8 cellular contexts compared by ENCODE assay signal in genomic region chr12:57109207-57110160, GRCh38. TPM values are rescaled to one million over a fixed set of nuclear protein-coding genes. Genes with fewer than 3 reads are reported as not detected.
A peak's percentile ranks its signal among the peaks of the same experiment; 100 is the strongest.
DNase-seq lines count a peak whose midpoint lies in the region; ATAC-seq, FAIRE-seq and TF ChIP-seq lines count a peak whose summit lies in the region.

No MANE protein-coding gene starts in this region.

- no peak overlapping the region for H2BK12ac ChIP-seq in H1 (ENCODE audit: low read depth, low read length)

- H3K79me2 ChIP-seq in H1 (ENCODE audit: control insufficient read depth in 1 of 2, insufficient read depth in 2 of 2, low read length in 2 of 2), result no peaks in the 10 kb centered on the region

- H4K20me1 ChIP-seq in BLaER1 treated with 17β-estradiol and CSF1 and Interleukin-3, amounts not matched to agents 10 nM and 100 nM, result peaks cover 6 to 58% (median 56%) of the 10 kb centered on the region in 11 experiments; a peak in 21 of 22 replicates
- no peaks in the 10 kb centered on the region for H4K20me1 ChIP-seq in H1 (replicated peaks in 1 of 2; ENCODE audit: control insufficient read depth in 1 of 2, insufficient read depth in 2 of 2, low read length in 2 of 2)

- H3K23ac ChIP-seq in H1 (ENCODE audit: insufficient read length), result no peak overlapping the region

- H2AFZ ChIP-seq in H1 (ENCODE audit: low read length) (peak overlapping the region; percentile 52; the same call in 1 of the 2 replicates), neuron (ENCODE audit: low read depth, low read length) (no peak overlapping the region)

- 0 out of 2 replicates have a peak overlapping the region, but pooled peaks have one; percentile 47 for H2AK5ac ChIP-seq in H1 (ENCODE audit: low read depth, low read length)

- peaks cover 35 to 81% (median 69%) of the 10 kb centered on the region in 10 experiments for H3K4me1 ChIP-seq in BLaER1 treated with 17β-estradiol and CSF1 and Interleukin-3, amounts not matched to agents 10 nM and 100 nM
- H3K4me1 ChIP-seq in H1 (replicated peaks in 1 of 4; ENCODE audit: control insufficient read depth in 3 of 4, insufficient read depth in 4 of 4, low read length in 3 of 4) (peaks cover 3 to 31% (median 15%) of the 10 kb centered on the region in 4 experiments), neuron (ENCODE audit: insufficient read depth, low read length) (peaks cover 21% of the 10 kb centered on the region)

- no peak overlapping the region for H2BK120ac ChIP-seq in H1 (replicated peaks; ENCODE audit: low read depth, low read length)

- peaks cover 15% of the 10 kb centered on the region for H3K23me2 ChIP-seq in H1 (ENCODE audit: low read depth, low read length)

- no peaks in the 10 kb centered on the region for H3K9me3 ChIP-seq in BLaER1 treated with 17β-estradiol and CSF1 and Interleukin-3, amounts not matched to agents 10 nM and 100 nM (replicated peaks in 1 of 11)
- no peaks in the 10 kb centered on the region for H3K9me3 ChIP-seq in H1 (ENCODE audit: insufficient read depth in 2 of 2, low read depth in 1 of 2, low read length in 1 of 2)
- no peaks in the 10 kb centered on the region for H3K9me3 ChIP-seq in neuron (ENCODE audit: low read length)

- TF ChIP-seq EP300 in H1 (IDR thresholded peaks at IDR 0.05; ENCODE audit: borderline replicate concordance in 1 of 2, low read depth in 2 of 2, low read length in 2 of 2), result no peak

- no peak for FAIRE-seq in H1 (lab: Jason Lieb, UNC)

- TF ChIP-seq CTCF in NB4 (IDR thresholded peaks at IDR 0.05; ENCODE audit: low read depth, low read length), result no peak
- no peak for TF ChIP-seq CTCF in H1 (IDR thresholded peaks at IDR 0.05; ENCODE audit: control extremely low read depth in 1 of 3, insufficient read depth in 1 of 3, low read depth in 1 of 3, low read length in 3 of 3)

- H4K5ac ChIP-seq in H1 (ENCODE audit: insufficient read length, low read depth, low read length), result peak overlapping the region; percentile 31

- TF ChIP-seq RAD21 in H1 (IDR thresholded peaks at IDR 0.05 in 1 of 2, conservative IDR thresholded peaks at IDR 0.05 in 1 of 2; ENCODE audit: low read depth in 2 of 2, low read length in 2 of 2), result no peak

- H4K91ac ChIP-seq in H1 (replicated peaks; ENCODE audit: insufficient read length, low read length), result peak overlapping the region; percentile 40

- ATAC-seq in GM21619 (IDR thresholded peaks at IDR 0.05; ENCODE audit: unreplicated experiment) (no peak), GM18858 (IDR thresholded peaks at IDR 0.05; ENCODE audit: unreplicated experiment) (no peak)

- H3K14ac ChIP-seq in H1 (ENCODE audit: insufficient read length), result no peak overlapping the region

- peak overlapping the region in 10 of 11 experiments; percentile 98 to 100 (median 98); a peak in 20 of 22 replicates for H3K27ac ChIP-seq in BLaER1 treated with 17β-estradiol and CSF1 and Interleukin-3, amounts not matched to agents 10 nM and 100 nM
- H3K27ac ChIP-seq in H1 (ENCODE audit: low read depth, low read length), result no peak overlapping the region

- peaks cover 38 to 50% (median 44%) of the 10 kb centered on the region in 11 experiments for H3K36me3 ChIP-seq in BLaER1 treated with 17β-estradiol and CSF1 and Interleukin-3, amounts not matched to agents 10 nM and 100 nM
- H3K36me3 ChIP-seq in H1 (ENCODE audit: control insufficient read depth in 2 of 4, insufficient read depth in 4 of 4, low read length in 3 of 4), result peaks cover 0 to 3% (median 1%) of the 10 kb centered on the region in 4 experiments; a peak in 1 of 8 replicates
- peaks cover 6% of the 10 kb centered on the region for H3K36me3 ChIP-seq in neuron (ENCODE audit: insufficient read depth, low read length)

- CTCF ChIA-PET in H1 (lab: Charles Lee; ENCODE audit: partially characterized antibody), result interaction anchor here (0.6 to 15.7 kb wide), 11 partner anchors 15 to 292 kb away, joined by 3 to 325 read pairs (median 38); partner anchors contain the start of genes LRP1, NAB2 and ZBTB39

- peak overlapping the region; percentile 39 for H3K4ac ChIP-seq in H1 (replicated peaks; ENCODE audit: insufficient read length, low read depth, low read length)

- H4K8ac ChIP-seq in H1 (ENCODE audit: extremely low read depth, insufficient read depth, low read length), result peak overlapping the region; percentile 6

- no peaks in the 10 kb centered on the region for H3K79me1 ChIP-seq in H1 (ENCODE audit: low read depth, low read length)

- H2BK20ac ChIP-seq in H1 (ENCODE audit: low read length), result no peak overlapping the region

- peak overlapping the region; percentile 42; the same call in 1 of the 2 replicates for H3K18ac ChIP-seq in H1 (ENCODE audit: extremely low read depth, low read length)

- DNase-seq in NB4 (ENCODE audit: low read depth), result no peak
- no peak for DNase-seq in H1 (ENCODE audit: low read depth in 1 of 2, low spot score in 2 of 2)
- DNase-seq in AG08395 (ENCODE audit: low spot score), result no peak
- DNase-seq in AG20443 (ENCODE audit: low spot score), result no peak

- 75% methylated on average over 8 of the region's 8 CpGs; no CpG with 5 or more reads in 1 of the 2 experiments for WGBS in H1 (ENCODE audit: extremely low coverage in 1 of 2, insufficient coverage in 1 of 2, insufficient read length in 1 of 2, insufficient replicate concordance in 2 of 2, low coverage in 1 of 2, low lambda C conversion rate in 2 of 2, missing lambda C conversion rate in 1 of 2), 2 experiments

- peak overlapping the region; percentile 87; the same call in 1 of the 2 replicates for H2BK5ac ChIP-seq in H1 (ENCODE audit: low read depth, low read length)

- peak overlapping the region; percentile 94 to 100 (median 97) for H3K9ac ChIP-seq in BLaER1 treated with 17β-estradiol and CSF1 and Interleukin-3, amounts not matched to agents 10 nM and 100 nM
- no peak overlapping the region for H3K9ac ChIP-seq in H1 (replicated peaks in 1 of 4; ENCODE audit: extremely low read depth in 1 of 4, low read depth in 3 of 4, low read length in 3 of 4)

- no peak for TF ChIP-seq POLR2A in NB4 (IDR thresholded peaks at IDR 0.05; ENCODE audit: extremely low read depth, insufficient read length)
- no peak for TF ChIP-seq POLR2A in H1 (IDR thresholded peaks at IDR 0.05; ENCODE audit: control extremely low read depth in 1 of 2, low read depth in 2 of 2, low read length in 2 of 2)

- 0 out of 2 replicates have a peak overlapping the region, but pooled peaks have one; percentile 2 for H2BK15ac ChIP-seq in H1 (ENCODE audit: low read length)

- peak overlapping the region; percentile 93 to 100 (median 96) for H3K4me2 ChIP-seq in BLaER1 treated with 17β-estradiol and CSF1 and Interleukin-3, amounts not matched to agents 10 nM and 100 nM
- peak overlapping the region; percentile 81 to 96 for H3K4me2 ChIP-seq in H1 (ENCODE audit: insufficient read depth in 1 of 2, low read depth in 2 of 2, low read length in 2 of 2)

- H3K27me3 ChIP-seq in BLaER1 treated with 17β-estradiol and CSF1 and Interleukin-3, amounts not matched to agents 10 nM and 100 nM, result no peaks in the 10 kb centered on the region
- H3K27me3 ChIP-seq in H1 (replicated peaks in 1 of 4; ENCODE audit: control insufficient read depth in 3 of 4, extremely low read depth in 1 of 4, insufficient read depth in 3 of 4, low read length in 3 of 4), result no peaks in the 10 kb centered on the region
- no peaks in the 10 kb centered on the region for H3K27me3 ChIP-seq in neuron (ENCODE audit: insufficient read depth, low read length)

- POLR2A ChIA-PET in H1 (lab: Charles Lee; ENCODE audit: partially characterized antibody), result interaction anchor here (0.9 to 13.0 kb wide), 7 partner anchors 15 to 84 kb away, joined by 3 to 352 read pairs (median 3); partner anchors contain the start of genes LRP1, NAB2 and NEMP1

- H3K4me3 ChIP-seq in BLaER1 treated with 17β-estradiol and CSF1 and Interleukin-3, amounts not matched to agents 10 nM and 100 nM, result peak overlapping the region; percentile 78 to 99 (median 90)
- H3K4me3 ChIP-seq in NB4 (ENCODE audit: low read depth, low read length), result peak overlapping the region; percentile 84
- peak overlapping the region in 3 of 4 experiments; percentile 16 to 59 (median 43); a peak in 4 of 8 replicates for H3K4me3 ChIP-seq in H1 (ENCODE audit: extremely low read depth in 1 of 4, insufficient read depth in 2 of 4, low read depth in 3 of 4, low read length in 4 of 4)
- peak overlapping the region; percentile 58 for H3K4me3 ChIP-seq in neuron (ENCODE audit: low read length)

- no peak overlapping the region for H3K56ac ChIP-seq in H1 (replicated peaks; ENCODE audit: insufficient read length, low read depth, low read length)

RNA-seq across cellular contexts. Expression of gene STAT6, which starts 1.7 kb away (rescaled TPM):
- total RNA-seq in H1 (2021; fragmentation: NEBNext Ultra II Directional; extraction: Animal tissue kit (Norgen Biotek cat#: 25700)), result 26.8 and 32.9 TPM in 2 replicates
- 38.7 and 52.2 TPM in 2 replicates for polyA plus RNA-seq in H1 (2011; rRNA removed)
- 42.9 TPM for polyA plus RNA-seq in H1 (2011; cell fraction: cytosol; rRNA removed)
- polyA plus RNA-seq in H1 (2011; cell fraction: nucleus; rRNA removed), result 104 TPM
- 32.8 to 37.0 TPM (median 34.7 TPM) in 4 replicates for polyA plus RNA-seq in H1 (2012, experiment 1 of 2)
- 21.8 TPM for polyA plus RNA-seq in H1 (2012, experiment 2 of 2)
- 26.6 TPM for polyA plus RNA-seq in H1 (2013, experiment 1 of 2)
- polyA plus RNA-seq in H1 (2013, experiment 2 of 2), result 28.7 TPM
- polyA minus RNA-seq in H1 (2011; rRNA and poly(A)+ RNA removed), result 32.3 and 34.6 TPM in 2 replicates
- 11.3 TPM for polyA minus RNA-seq in H1 (2011; cell fraction: cytosol; rRNA and poly(A)+ RNA removed)
- 30.5 TPM for polyA minus RNA-seq in H1 (2011; cell fraction: nucleus; rRNA and poly(A)+ RNA removed)

RNA-seq across cellular contexts. Expression of gene LRP1, which starts 18.8 kb away (rescaled TPM):
- 92.5 and 99.1 TPM in 2 replicates for total RNA-seq in H1 (2021; fragmentation: NEBNext Ultra II Directional; extraction: Animal tissue kit (Norgen Biotek cat#: 25700))
- polyA plus RNA-seq in H1 (2011; rRNA removed), result 35.3 and 59.0 TPM in 2 replicates
- polyA plus RNA-seq in H1 (2011; cell fraction: cytosol; rRNA removed), result 32.8 TPM
- 168 TPM for polyA plus RNA-seq in H1 (2011; cell fraction: nucleus; rRNA removed)
- 61.6 to 121 TPM (median 97.9 TPM) in 4 replicates for polyA plus RNA-seq in H1 (2012, experiment 1 of 2)
- polyA plus RNA-seq in H1 (2012, experiment 2 of 2), result 64.6 TPM
- polyA plus RNA-seq in H1 (2013, experiment 1 of 2), result 72.6 TPM
- 45.3 TPM for polyA plus RNA-seq in H1 (2013, experiment 2 of 2)
- 137 and 189 TPM in 2 replicates for polyA minus RNA-seq in H1 (2011; rRNA and poly(A)+ RNA removed)
- 104 TPM for polyA minus RNA-seq in H1 (2011; cell fraction: cytosol; rRNA and poly(A)+ RNA removed)
- 104 TPM for polyA minus RNA-seq in H1 (2011; cell fraction: nucleus; rRNA and poly(A)+ RNA removed)

RNA-seq across cellular contexts. Expression of gene NAB2, which starts 20.6 kb away (rescaled TPM):
- 20.6 and 20.9 TPM in 2 replicates for total RNA-seq in H1 (2021; fragmentation: NEBNext Ultra II Directional; extraction: Animal tissue kit (Norgen Biotek cat#: 25700))
- polyA plus RNA-seq in H1 (2011; rRNA removed), result 23.5 and 30.8 TPM in 2 replicates
- polyA plus RNA-seq in H1 (2011; cell fraction: cytosol; rRNA removed), result 23.9 TPM
- polyA plus RNA-seq in H1 (2011; cell fraction: nucleus; rRNA removed), result 31.8 TPM
- 18.8 to 24.4 TPM (median 22.7 TPM) in 4 replicates for polyA plus RNA-seq in H1 (2012, experiment 1 of 2)
- 22.8 TPM for polyA plus RNA-seq in H1 (2012, experiment 2 of 2)
- 12.4 TPM for polyA plus RNA-seq in H1 (2013, experiment 1 of 2)
- 11.5 TPM for polyA plus RNA-seq in H1 (2013, experiment 2 of 2)
- polyA minus RNA-seq in H1 (2011; rRNA and poly(A)+ RNA removed), result 12.2 and 22.2 TPM in 2 replicates
- 17.3 TPM for polyA minus RNA-seq in H1 (2011; cell fraction: cytosol; rRNA and poly(A)+ RNA removed)
- polyA minus RNA-seq in H1 (2011; cell fraction: nucleus; rRNA and poly(A)+ RNA removed), result 13.8 TPM

RNA-seq across cellular contexts. Expression of gene NEMP1, which starts 30.9 kb away (rescaled TPM):
- 41.6 and 43.2 TPM in 2 replicates for total RNA-seq in H1 (2021; fragmentation: NEBNext Ultra II Directional; extraction: Animal tissue kit (Norgen Biotek cat#: 25700))
- polyA plus RNA-seq in H1 (2011; rRNA removed), result 21.3 and 30.1 TPM in 2 replicates
- 30.3 TPM for polyA plus RNA-seq in H1 (2011; cell fraction: cytosol; rRNA removed)
- polyA plus RNA-seq in H1 (2011; cell fraction: nucleus; rRNA removed), result 32.0 TPM
- 16.4 to 26.7 TPM (median 21.6 TPM) in 4 replicates for polyA plus RNA-seq in H1 (2012, experiment 1 of 2)
- polyA plus RNA-seq in H1 (2012, experiment 2 of 2), result 2.0 TPM
- 35.2 TPM for polyA plus RNA-seq in H1 (2013, experiment 1 of 2)
- polyA plus RNA-seq in H1 (2013, experiment 2 of 2), result 38.0 TPM
- 36.9 and 49.7 TPM in 2 replicates for polyA minus RNA-seq in H1 (2011; rRNA and poly(A)+ RNA removed)
- 15.9 TPM for polyA minus RNA-seq in H1 (2011; cell fraction: cytosol; rRNA and poly(A)+ RNA removed)
- polyA minus RNA-seq in H1 (2011; cell fraction: nucleus; rRNA and poly(A)+ RNA removed), result 23.5 TPM

RNA-seq across cellular contexts. Expression of gene LRP1-AS, which starts 37.9 kb away (rescaled TPM):
- total RNA-seq in H1 (2021; fragmentation: NEBNext Ultra II Directional; extraction: Animal tissue kit (Norgen Biotek cat#: 25700)), result not detected in 2 replicates
- not detected in 2 replicates for polyA plus RNA-seq in H1 (2011; rRNA removed)
- not detected for polyA plus RNA-seq in H1 (2011; cell fraction: cytosol; rRNA removed)
- not detected for polyA plus RNA-seq in H1 (2011; cell fraction: nucleus; rRNA removed)
- polyA plus RNA-seq in H1 (2012, experiment 1 of 2), result not detected in 4 replicates
- polyA plus RNA-seq in H1 (2012, experiment 2 of 2), result not detected
- not detected for polyA plus RNA-seq in H1 (2013, experiment 1 of 2)
- not detected for polyA plus RNA-seq in H1 (2013, experiment 2 of 2)
- polyA minus RNA-seq in H1 (2011; rRNA and poly(A)+ RNA removed), result not detected in 2 replicates
- not detected for polyA minus RNA-seq in H1 (2011; cell fraction: cytosol; rRNA and poly(A)+ RNA removed)
- polyA minus RNA-seq in H1 (2011; cell fraction: nucleus; rRNA and poly(A)+ RNA removed), result not detected

Comparison
In these comparisons a context has a peak if more than half of its experiments do, and no peak if none do; other contexts are left out.
1. H3K9ac ChIP-seq: peak in BLaER1 treated with 17β-estradiol and CSF1 and Interleukin-3, amounts not matched to agents 10 nM and 100 nM (11 of 11); none in H1 (0 of 4).
2. Peak in every context shown above with its lines, with median percentiles within 50 percentile points of each other: H3K4me3 ChIP-seq.